Comparison of ENCODE assay signal across 10 cellular contexts in genomic region chr2:173307287-173307686, GRCh38. TPM values are rescaled to one million over a fixed set of nuclear protein-coding genes. Genes with fewer than 3 reads are reported as not detected.
DNase-seq lines count a peak whose midpoint lies in the region; ATAC-seq and TF ChIP-seq lines count a peak whose summit lies in the region.
"Had no signal": no experiment of that assay in that cellular context is flagged by ENCODE, and none has a peak within 500 bp of the region (broad histone marks: within the 10 kb centered on the region; RNA-seq: fewer than 3 reads in every experiment).

No MANE protein-coding gene starts in this region.

- no peak overlapping the region for H3K4me3 ChIP-seq in colonic mucosa

- H3K36me3 ChIP-seq in colonic mucosa, result no peaks in the 10 kb centered on the region

- no peaks in the 10 kb centered on the region for H3K9me3 ChIP-seq in colonic mucosa

- H3K27ac ChIP-seq in colonic mucosa, result no peak overlapping the region
- H3K27ac ChIP-seq: C4-2B had no signal

- no peaks in the 10 kb centered on the region for H3K4me1 ChIP-seq in colonic mucosa

- ATAC-seq in GM21360 (IDR thresholded peaks at IDR 0.05; ENCODE audit: unreplicated experiment) (peak; percentile 87), HG03280 (IDR thresholded peaks at IDR 0.05; ENCODE audit: unreplicated experiment) (peak; percentile 76)

- TF ChIP-seq CTCF in GM10266 (IDR thresholded peaks at IDR 0.05; ENCODE audit: control insufficient read depth, insufficient read depth, low read depth, missing control alignments) (no peak), colonic mucosa (IDR thresholded peaks at IDR 0.05) (no peak)

- intact Hi-C loops in colonic mucosa (cut with DNase I), result no loop called here

- DNase-seq in GM10266 (ENCODE audit: extremely low spot score), result peak; percentile 56
- DNase-seq in foreskin melanocyte, result peak; percentile 85
- no peak for DNase-seq in NCI-H1105 (lab: John Stamatoyannopoulos, UW)
- DNase-seq in colonic mucosa, result no peak
- DNase-seq in cerebellum (ENCODE audit: low spot score), result no peak
- no peak for DNase-seq in superior temporal gyrus (ENCODE audit: extremely low spot score)
- DNase-seq: NCI-H1092 treated with DMSO at 0.1 percent for 48 hours had no signal

- no peaks in the 10 kb centered on the region for H3K27me3 ChIP-seq in colonic mucosa

- no peak overlapping the region for H3K9ac ChIP-seq in colonic mucosa (ENCODE audit: low read depth in 2 of 2, low read length in 2 of 2)

RNA-seq across cellular contexts. Expression of gene CDCA7, which starts 47.4 kb away (rescaled TPM):
- total RNA-seq in colonic mucosa (10 to 100 TPM; 30.0 to 75.8 TPM), cerebellum (14.2 TPM)

Comparison
In these comparisons a context has a peak if more than half of its experiments do, and no peak if none do; other contexts are left out.
1. DNase-seq: peak in GM10266 (single experiment) and foreskin melanocyte (single experiment); none in NCI-H1105 (single experiment), colonic mucosa (single experiment), cerebellum (single experiment) and superior temporal gyrus (single experiment).